ENCODE assay signal across 1 cellular context in genomic region chr16:23504453-23505179, GRCh38.
TF ChIP-seq lines count a peak whose summit lies in the region.

No MANE protein-coding gene starts in this region.

TF ChIP-seq in HEK293, 187 proteins besides CTCF, POLR2A, EP300 and RAD21 (continued from another document and continues in another):
- TF ChIP-seq, protein P1, sequence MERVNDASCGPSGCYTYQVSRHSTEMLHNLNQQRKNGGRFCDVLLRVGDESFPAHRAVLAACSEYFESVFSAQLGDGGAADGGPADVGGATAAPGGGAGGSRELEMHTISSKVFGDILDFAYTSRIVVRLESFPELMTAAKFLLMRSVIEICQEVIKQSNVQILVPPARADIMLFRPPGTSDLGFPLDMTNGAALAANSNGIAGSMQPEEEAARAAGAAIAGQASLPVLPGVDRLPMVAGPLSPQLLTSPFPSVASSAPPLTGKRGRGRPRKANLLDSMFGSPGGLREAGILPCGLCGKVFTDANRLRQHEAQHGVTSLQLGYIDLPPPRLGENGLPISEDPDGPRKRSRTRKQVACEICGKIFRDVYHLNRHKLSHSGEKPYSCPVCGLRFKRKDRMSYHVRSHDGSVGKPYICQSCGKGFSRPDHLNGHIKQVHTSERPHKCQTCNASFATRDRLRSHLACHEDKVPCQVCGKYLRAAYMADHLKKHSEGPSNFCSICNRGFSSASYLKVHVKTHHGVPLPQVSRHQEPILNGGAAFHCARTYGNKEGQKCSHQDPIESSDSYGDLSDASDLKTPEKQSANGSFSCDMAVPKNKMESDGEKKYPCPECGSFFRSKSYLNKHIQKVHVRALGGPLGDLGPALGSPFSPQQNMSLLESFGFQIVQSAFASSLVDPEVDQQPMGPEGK (tag by site-specific recombination; IDR thresholded peaks at IDR 0.05), result peak; percentile 35
- TF ChIP-seq ZNF558 (tag by site-specific recombination; IDR thresholded peaks at IDR 0.05) (no peak), OSR2 (tag by site-specific recombination; IDR thresholded peaks at IDR 0.05) (peak; percentile 99), ZNF24 (tag by site-specific recombination; IDR thresholded peaks at IDR 0.05) (peak; percentile 64), ZSCAN30 (tag by site-specific recombination; IDR thresholded peaks at IDR 0.05) (peak; percentile 44; the same call in 1 of the 2 replicates), ZSCAN16 (tag by site-specific recombination; IDR thresholded peaks at IDR 0.05) (no peak), ZNF561 (tag by site-specific recombination; IDR thresholded peaks at IDR 0.05; ENCODE audit: borderline replicate concordance) (peak; percentile 21; the same call in 1 of the 2 replicates), KLF16 (tag by site-specific recombination; IDR thresholded peaks at IDR 0.05) (no peak), KLF10 (tag by site-specific recombination; IDR thresholded peaks at IDR 0.05) (peak; percentile 80), ZNF335 (tag by site-specific recombination; conservative IDR thresholded peaks at IDR 0.05) (0 out of 2 replicates have a peak, but pooled peaks have one; percentile 49), ZNF658 (tag by site-specific recombination; IDR thresholded peaks at IDR 0.05) (no peak), ZNF596 (tag by site-specific recombination; IDR thresholded peaks at IDR 0.05) (no peak), ZBTB8A (tag by site-specific recombination; IDR thresholded peaks at IDR 0.05) (0 out of 2 replicates have a peak, but pooled peaks have one; percentile 14), IKZF3 (tag by site-specific recombination; IDR thresholded peaks at IDR 0.05) (peak; percentile 75), FEZF1 (tag by site-specific recombination; IDR thresholded peaks at IDR 0.05) (peak; percentile 79), TRIM28 (IDR thresholded peaks at IDR 0.05; ENCODE audit: borderline replicate concordance, low read length) (no peak), ZNF366 (tag by site-specific recombination; conservative IDR thresholded peaks at IDR 0.05) (peak; percentile 64), ZNF341 (tag by site-specific recombination; IDR thresholded peaks at IDR 0.05; ENCODE audit: low read depth) (peak; percentile 34; the same call in 1 of the 2 replicates), SP7 (tag by site-specific recombination; IDR thresholded peaks at IDR 0.05) (peak; percentile 91), SALL2 (tag by site-specific recombination; IDR thresholded peaks at IDR 0.05; ENCODE audit: borderline replicate concordance) (no peak), GLIS1 (tag by site-specific recombination; IDR thresholded peaks at IDR 0.05) (peak; percentile 75), GLI2 (tag by site-specific recombination; IDR thresholded peaks at IDR 0.05; ENCODE audit: borderline replicate concordance, low read depth) (peak; percentile 67; the same call in 1 of the 2 replicates), ZNF629 (tag by site-specific recombination; IDR thresholded peaks at IDR 0.05) (peak; percentile 95), ZNF664 (tag by site-specific recombination; IDR thresholded peaks at IDR 0.05) (peak; percentile 94), ZNF623 (tag by site-specific recombination; IDR thresholded peaks at IDR 0.05) (no peak), ZXDB (tag by site-specific recombination; IDR thresholded peaks at IDR 0.05) (peak; percentile 67), ZNF843 (tag by site-specific recombination; IDR thresholded peaks at IDR 0.05) (peak; percentile 78), ZNF433 (tag by site-specific recombination; IDR thresholded peaks at IDR 0.05; ENCODE audit: low read depth) (no peak), ZNF626 (tag by site-specific recombination; IDR thresholded peaks at IDR 0.05) (no peak), TSHZ1 (tag by site-specific recombination; IDR thresholded peaks at IDR 0.05; ENCODE audit: borderline replicate concordance) (peak; percentile 79; the same call in 1 of the 2 replicates), ZNF692 (tag by site-specific recombination; IDR thresholded peaks at IDR 0.05) (peak; percentile 76; the same call in 1 of the 2 replicates), ZNF175 (tag by site-specific recombination; IDR thresholded peaks at IDR 0.05) (no peak), MZF1 (tag by site-specific recombination; IDR thresholded peaks at IDR 0.05; ENCODE audit: borderline replicate concordance) (no peak), ZNF394 (tag by site-specific recombination; IDR thresholded peaks at IDR 0.05; ENCODE audit: borderline replicate concordance) (peak; percentile 32; the same call in 1 of the 2 replicates), ZNF169 (tag by site-specific recombination; IDR thresholded peaks at IDR 0.05) (no peak), ZSCAN23 (tag by site-specific recombination; IDR thresholded peaks at IDR 0.05) (no peak), ZNF76 (tag by site-specific recombination; IDR thresholded peaks at IDR 0.05; ENCODE audit: borderline replicate concordance, low read depth) (0 out of 2 replicates have a peak, but pooled peaks have one; percentile 43)
- TF ChIP-seq, protein P2, sequence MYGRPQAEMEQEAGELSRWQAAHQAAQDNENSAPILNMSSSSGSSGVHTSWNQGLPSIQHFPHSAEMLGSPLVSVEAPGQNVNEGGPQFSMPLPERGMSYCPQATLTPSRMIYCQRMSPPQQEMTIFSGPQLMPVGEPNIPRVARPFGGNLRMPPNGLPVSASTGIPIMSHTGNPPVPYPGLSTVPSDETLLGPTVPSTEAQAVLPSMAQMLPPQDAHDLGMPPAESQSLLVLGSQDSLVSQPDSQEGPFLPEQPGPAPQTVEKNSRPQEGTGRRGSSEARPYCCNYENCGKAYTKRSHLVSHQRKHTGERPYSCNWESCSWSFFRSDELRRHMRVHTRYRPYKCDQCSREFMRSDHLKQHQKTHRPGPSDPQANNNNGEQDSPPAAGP (tag by site-specific recombination; IDR thresholded peaks at IDR 0.05), result peak; percentile 75
- TF ChIP-seq, protein P3, sequence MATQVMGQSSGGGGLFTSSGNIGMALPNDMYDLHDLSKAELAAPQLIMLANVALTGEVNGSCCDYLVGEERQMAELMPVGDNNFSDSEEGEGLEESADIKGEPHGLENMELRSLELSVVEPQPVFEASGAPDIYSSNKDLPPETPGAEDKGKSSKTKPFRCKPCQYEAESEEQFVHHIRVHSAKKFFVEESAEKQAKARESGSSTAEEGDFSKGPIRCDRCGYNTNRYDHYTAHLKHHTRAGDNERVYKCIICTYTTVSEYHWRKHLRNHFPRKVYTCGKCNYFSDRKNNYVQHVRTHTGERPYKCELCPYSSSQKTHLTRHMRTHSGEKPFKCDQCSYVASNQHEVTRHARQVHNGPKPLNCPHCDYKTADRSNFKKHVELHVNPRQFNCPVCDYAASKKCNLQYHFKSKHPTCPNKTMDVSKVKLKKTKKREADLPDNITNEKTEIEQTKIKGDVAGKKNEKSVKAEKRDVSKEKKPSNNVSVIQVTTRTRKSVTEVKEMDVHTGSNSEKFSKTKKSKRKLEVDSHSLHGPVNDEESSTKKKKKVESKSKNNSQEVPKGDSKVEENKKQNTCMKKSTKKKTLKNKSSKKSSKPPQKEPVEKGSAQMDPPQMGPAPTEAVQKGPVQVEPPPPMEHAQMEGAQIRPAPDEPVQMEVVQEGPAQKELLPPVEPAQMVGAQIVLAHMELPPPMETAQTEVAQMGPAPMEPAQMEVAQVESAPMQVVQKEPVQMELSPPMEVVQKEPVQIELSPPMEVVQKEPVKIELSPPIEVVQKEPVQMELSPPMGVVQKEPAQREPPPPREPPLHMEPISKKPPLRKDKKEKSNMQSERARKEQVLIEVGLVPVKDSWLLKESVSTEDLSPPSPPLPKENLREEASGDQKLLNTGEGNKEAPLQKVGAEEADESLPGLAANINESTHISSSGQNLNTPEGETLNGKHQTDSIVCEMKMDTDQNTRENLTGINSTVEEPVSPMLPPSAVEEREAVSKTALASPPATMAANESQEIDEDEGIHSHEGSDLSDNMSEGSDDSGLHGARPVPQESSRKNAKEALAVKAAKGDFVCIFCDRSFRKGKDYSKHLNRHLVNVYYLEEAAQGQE (tag by site-specific recombination; IDR thresholded peaks at IDR 0.05), result no peak
- TF ChIP-seq, protein P4, sequence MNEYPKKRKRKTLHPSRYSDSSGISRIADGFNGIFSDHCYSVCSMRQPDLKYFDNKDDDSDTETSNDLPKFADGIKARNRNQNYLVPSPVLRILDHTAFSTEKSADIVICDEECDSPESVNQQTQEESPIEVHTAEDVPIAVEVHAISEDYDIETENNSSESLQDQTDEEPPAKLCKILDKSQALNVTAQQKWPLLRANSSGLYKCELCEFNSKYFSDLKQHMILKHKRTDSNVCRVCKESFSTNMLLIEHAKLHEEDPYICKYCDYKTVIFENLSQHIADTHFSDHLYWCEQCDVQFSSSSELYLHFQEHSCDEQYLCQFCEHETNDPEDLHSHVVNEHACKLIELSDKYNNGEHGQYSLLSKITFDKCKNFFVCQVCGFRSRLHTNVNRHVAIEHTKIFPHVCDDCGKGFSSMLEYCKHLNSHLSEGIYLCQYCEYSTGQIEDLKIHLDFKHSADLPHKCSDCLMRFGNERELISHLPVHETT (tag by site-specific recombination; IDR thresholded peaks at IDR 0.05), result peak; percentile 75; the same call in 1 of the 2 replicates
- TF ChIP-seq, protein P5, sequence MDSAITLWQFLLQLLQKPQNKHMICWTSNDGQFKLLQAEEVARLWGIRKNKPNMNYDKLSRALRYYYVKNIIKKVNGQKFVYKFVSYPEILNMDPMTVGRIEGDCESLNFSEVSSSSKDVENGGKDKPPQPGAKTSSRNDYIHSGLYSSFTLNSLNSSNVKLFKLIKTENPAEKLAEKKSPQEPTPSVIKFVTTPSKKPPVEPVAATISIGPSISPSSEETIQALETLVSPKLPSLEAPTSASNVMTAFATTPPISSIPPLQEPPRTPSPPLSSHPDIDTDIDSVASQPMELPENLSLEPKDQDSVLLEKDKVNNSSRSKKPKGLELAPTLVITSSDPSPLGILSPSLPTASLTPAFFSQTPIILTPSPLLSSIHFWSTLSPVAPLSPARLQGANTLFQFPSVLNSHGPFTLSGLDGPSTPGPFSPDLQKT (IDR thresholded peaks at IDR 0.05; ENCODE audit: borderline replicate concordance, low read depth, low read length), result no peak
- TF ChIP-seq, protein P6, sequence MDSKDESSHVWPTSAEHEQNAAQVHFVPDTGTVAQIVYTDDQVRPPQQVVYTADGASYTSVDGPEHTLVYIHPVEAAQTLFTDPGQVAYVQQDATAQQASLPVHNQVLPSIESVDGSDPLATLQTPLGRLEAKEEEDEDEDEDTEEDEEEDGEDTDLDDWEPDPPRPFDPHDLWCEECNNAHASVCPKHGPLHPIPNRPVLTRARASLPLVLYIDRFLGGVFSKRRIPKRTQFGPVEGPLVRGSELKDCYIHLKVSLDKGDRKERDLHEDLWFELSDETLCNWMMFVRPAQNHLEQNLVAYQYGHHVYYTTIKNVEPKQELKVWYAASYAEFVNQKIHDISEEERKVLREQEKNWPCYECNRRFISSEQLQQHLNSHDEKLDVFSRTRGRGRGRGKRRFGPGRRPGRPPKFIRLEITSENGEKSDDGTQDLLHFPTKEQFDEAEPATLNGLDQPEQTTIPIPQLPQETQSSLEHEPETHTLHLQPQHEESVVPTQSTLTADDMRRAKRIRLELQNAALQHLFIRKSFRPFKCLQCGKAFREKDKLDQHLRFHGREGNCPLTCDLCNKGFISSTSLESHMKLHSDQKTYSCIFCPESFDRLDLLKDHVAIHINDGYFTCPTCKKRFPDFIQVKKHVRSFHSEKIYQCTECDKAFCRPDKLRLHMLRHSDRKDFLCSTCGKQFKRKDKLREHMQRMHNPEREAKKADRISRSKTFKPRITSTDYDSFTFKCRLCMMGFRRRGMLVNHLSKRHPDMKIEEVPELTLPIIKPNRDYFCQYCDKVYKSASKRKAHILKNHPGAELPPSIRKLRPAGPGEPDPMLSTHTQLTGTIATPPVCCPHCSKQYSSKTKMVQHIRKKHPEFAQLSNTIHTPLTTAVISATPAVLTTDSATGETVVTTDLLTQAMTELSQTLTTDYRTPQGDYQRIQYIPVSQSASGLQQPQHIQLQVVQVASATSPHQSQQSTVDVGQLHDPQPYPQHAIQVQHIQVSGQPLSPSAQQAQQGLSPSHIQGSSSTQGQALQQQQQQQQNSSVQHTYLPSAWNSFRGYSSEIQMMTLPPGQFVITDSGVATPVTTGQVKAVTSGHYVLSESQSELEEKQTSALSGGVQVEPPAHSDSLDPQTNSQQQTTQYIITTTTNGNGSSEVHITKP (tag by site-specific recombination; IDR thresholded peaks at IDR 0.05), result peak; percentile 79
- TF ChIP-seq, protein P7, sequence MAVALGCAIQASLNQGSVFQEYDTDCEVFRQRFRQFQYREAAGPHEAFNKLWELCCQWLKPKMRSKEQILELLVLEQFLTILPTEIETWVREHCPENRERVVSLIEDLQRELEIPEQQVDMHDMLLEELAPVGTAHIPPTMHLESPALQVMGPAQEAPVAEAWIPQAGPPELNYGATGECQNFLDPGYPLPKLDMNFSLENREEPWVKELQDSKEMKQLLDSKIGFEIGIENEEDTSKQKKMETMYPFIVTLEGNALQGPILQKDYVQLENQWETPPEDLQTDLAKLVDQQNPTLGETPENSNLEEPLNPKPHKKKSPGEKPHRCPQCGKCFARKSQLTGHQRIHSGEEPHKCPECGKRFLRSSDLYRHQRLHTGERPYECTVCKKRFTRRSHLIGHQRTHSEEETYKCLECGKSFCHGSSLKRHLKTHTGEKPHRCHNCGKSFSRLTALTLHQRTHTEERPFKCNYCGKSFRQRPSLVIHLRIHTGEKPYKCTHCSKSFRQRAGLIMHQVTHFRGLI (tag by site-specific recombination; IDR thresholded peaks at IDR 0.05), result peak; percentile 63
